17 cellular contexts compared by ENCODE assay signal in the genomic region with DNA sequence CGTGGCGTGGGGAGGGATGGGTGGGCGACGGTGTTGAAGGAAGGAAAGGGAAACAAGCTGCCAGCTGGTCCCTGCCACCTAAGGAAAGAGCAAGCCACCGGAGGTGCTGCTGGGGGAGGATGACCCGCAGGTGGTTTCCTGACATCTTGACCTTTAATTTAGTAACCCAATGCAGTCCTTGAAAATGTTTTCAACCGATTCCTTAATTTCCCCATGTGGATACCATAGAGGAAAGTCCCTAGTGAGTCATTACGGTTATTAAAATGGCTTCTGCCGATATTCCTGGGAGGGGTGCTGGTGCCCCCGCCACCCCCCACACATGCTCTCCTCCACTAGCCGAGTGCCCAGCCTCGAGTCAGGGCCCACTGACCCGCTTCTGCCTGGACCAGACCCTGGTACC.
DNase-seq lines count a peak whose midpoint lies in the region; ATAC-seq and TF ChIP-seq lines count a peak whose summit lies in the region.
"Had no signal": no experiment of that assay in that cellular context is flagged by ENCODE, and none has a peak within 500 bp of the region (broad histone marks: within the 10 kb centered on the region; RNA-seq: fewer than 3 reads in every experiment).

No MANE protein-coding gene starts in this region.

- TF ChIP-seq CTCF in GM12865 (IDR thresholded peaks at IDR 0.05; ENCODE audit: insufficient read depth, low read depth, low read length, missing control alignments): no peak

- DNase-seq in GM12865 (ENCODE audit: low read depth): peak; percentile 69
- no peak for DNase-seq in memory B cell (ENCODE audit: low spot score in 2 of 2)
- no peak for DNase-seq in DMS114 treated with DMSO at 0.1 percent for 48 hours (lab: John Stamatoyannopoulos, UW; ENCODE audit: unreplicated experiment)
- DNase-seq: activated naive CD4-positive, alpha-beta T cell treated with anti-CD3 and anti-CD28 coated beads, Interleukin-2, amount 50 U/mL, for 16 hours; AML-193; effector memory CD8-positive, alpha-beta T cell; EL; left ventricle myocardium superior; NCI-H2029; NCI-H446 treated with DMSO at 0.1 percent for 48 hours; NK-92 treated with Interleukin-12 subunit alpha and Interleukin-12 subunit beta, amount 100 ng/mL, for 24 hours; right cardiac atrium; T1000 had no signal

- H3K27ac Mint-ChIP-seq in memory B cell: peak overlapping the region; percentile 87
- H3K27ac Mint-ChIP-seq: effector memory CD8-positive, alpha-beta T cell had no signal

- no peaks in the 10 kb centered on the region for H3K27me3 Mint-ChIP-seq in memory B cell

- peaks cover 32% of the 10 kb centered on the region for H3K4me1 Mint-ChIP-seq in memory B cell

- peaks cover 2% of the 10 kb centered on the region for H3K36me3 Mint-ChIP-seq in memory B cell

- H3K4me3 ChIP-seq in GM12865 (ENCODE audit: low read depth, low read length): no peak overlapping the region

- H3K4me3 Mint-ChIP-seq in memory B cell: peak overlapping the region; percentile 71
- H3K4me3 Mint-ChIP-seq: effector memory CD8-positive, alpha-beta T cell had no signal

- no peaks in the 10 kb centered on the region for H3K9me3 Mint-ChIP-seq in memory B cell
- H3K9me3 Mint-ChIP-seq: effector memory CD8-positive, alpha-beta T cell had no signal

- ATAC-seq in GM18909 (IDR thresholded peaks at IDR 0.05; ENCODE audit: poor library complexity, unreplicated experiment) (peak; percentile 50), HG03460 (IDR thresholded peaks at IDR 0.05; ENCODE audit: unreplicated experiment) (peak; percentile 40), memory B cell (ENCODE audit: low read depth) (no peak), GM21423 (IDR thresholded peaks at IDR 0.05; ENCODE audit: unreplicated experiment) (no peak), GM21447 (IDR thresholded peaks at IDR 0.05; ENCODE audit: unreplicated experiment) (no peak)
- ATAC-seq: effector memory CD8-positive, alpha-beta T cell; left ventricle myocardium superior; right cardiac atrium had no signal

Comparison
In these comparisons a context has a peak if more than half of its experiments do, and no peak if none do; other contexts are left out.
1. ATAC-seq: peak in GM18909 (single experiment) and HG03460 (single experiment); none in memory B cell (single experiment), GM21423 (single experiment) and GM21447 (single experiment).